In genomic region chr12:87671757-87672156, GRCh38 we compare ENCODE assay signal across 22 cellular contexts.
"Had no signal": no experiment of that assay in that cellular context is flagged by ENCODE, and none has a peak within 500 bp of the region (broad histone marks: within the 10 kb centered on the region; RNA-seq: fewer than 3 reads in every experiment).

No MANE protein-coding gene starts in this region.

- H3K27me3 Mint-ChIP-seq: activated CD4-positive, alpha-beta T cell treated with anti-CD3 and anti-CD28 coated beads for 36 hours; activated CD8-positive, alpha-beta T cell treated with anti-CD3 and anti-CD28 coated beads for 36 hours; activated naive CD8-positive, alpha-beta T cell treated with anti-CD3 and anti-CD28 coated beads, Interleukin-2, amount 50 U/mL, for 24 hours; activated T-helper 17 cell treated with anti-CD3 and anti-CD28 coated beads, Interleukin-2, amount 50 U/mL, for 72 hours; dendritic cell treated with granulocyte-macrophage colony-stimulating factor and Interleukin-4, amounts not matched to agents 40 ng/mL and 50 ng/mL, for 4 days had no signal

- ATAC-seq: activated CD4-positive, alpha-beta T cell treated with anti-CD3 and anti-CD28 coated beads for 36 hours; activated CD8-positive, alpha-beta T cell treated with anti-CD3 and anti-CD28 coated beads for 36 hours; activated naive CD8-positive, alpha-beta T cell treated with anti-CD3 and anti-CD28 coated beads, Interleukin-2, amount 50 U/mL, for 24 hours; activated T-helper 17 cell treated with anti-CD3 and anti-CD28 coated beads, Interleukin-2, amount 50 U/mL, for 72 hours; naive thymus-derived CD4-positive, alpha-beta T cell; WTC11 had no signal

- H3K4me3 ChIP-seq: esophagus squamous epithelium, neural progenitor cell, prostate gland, right atrium auricular region, vagina had no signal

- H3K4me2 ChIP-seq: neural progenitor cell had no signal

- DNase-seq: activated CD4-positive, alpha-beta T cell treated with anti-CD3 and anti-CD28 coated beads for 36 hours; activated CD8-positive, alpha-beta T cell treated with anti-CD3 and anti-CD28 coated beads for 36 hours; activated naive CD4-positive, alpha-beta T cell treated with anti-CD3 and anti-CD28 coated beads for 36 hours; activated naive CD8-positive, alpha-beta T cell treated with anti-CD3 and anti-CD28 coated beads, Interleukin-2, amount 50 U/mL, for 24 hours; activated T-cell treated with anti-CD3 and anti-CD28 coated beads, Interleukin-2, amount 50 U/mL, for 1 hour; aorta; effector CD8-positive, alpha-beta T cell; esophagus squamous epithelium; mesenchymal stem cell; naive thymus-derived CD4-positive, alpha-beta T cell; stimulated activated CD4-positive, alpha-beta T cell treated with anti-CD3 and anti-CD28 coated beads, Interleukin-2, amount 100 ng/mL, for 24 hours; stimulated activated naive CD4-positive, alpha-beta T cell treated with Interleukin-2 at 50 U/mL for 16 hours; trophoblast cell had no signal

- H3K36me3 Mint-ChIP-seq: naive thymus-derived CD4-positive, alpha-beta T cell; neural progenitor cell; WTC11 had no signal

- H3K4me1 ChIP-seq: esophagus squamous epithelium, neural progenitor cell, prostate gland, right atrium auricular region, vagina had no signal

- H3K9ac ChIP-seq: neural progenitor cell had no signal

- H3K4me3 Mint-ChIP-seq: activated CD4-positive, alpha-beta T cell treated with anti-CD3 and anti-CD28 coated beads for 36 hours; activated CD8-positive, alpha-beta T cell treated with anti-CD3 and anti-CD28 coated beads for 36 hours; activated naive CD4-positive, alpha-beta T cell treated with anti-CD3 and anti-CD28 coated beads for 36 hours; activated naive CD8-positive, alpha-beta T cell treated with anti-CD3 and anti-CD28 coated beads, Interleukin-2, amount 50 U/mL, for 24 hours; activated T-helper 17 cell treated with anti-CD3 and anti-CD28 coated beads, Interleukin-2, amount 50 U/mL, for 72 hours; dendritic cell treated with granulocyte-macrophage colony-stimulating factor and Interleukin-4, amounts not matched to agents 40 ng/mL and 50 ng/mL, for 4 days; naive thymus-derived CD4-positive, alpha-beta T cell; neural progenitor cell; T-helper 2 cell treated with Interferon-gamma antibody and Interleukin-4, amounts not matched to agents 5 μg/mL and 100 μg/mL, for 36 hours; WTC11 had no signal

- H2AFZ ChIP-seq: neural progenitor cell had no signal

- H3K4me1 Mint-ChIP-seq: activated CD4-positive, alpha-beta T cell treated with anti-CD3 and anti-CD28 coated beads for 36 hours; activated naive CD8-positive, alpha-beta T cell treated with anti-CD3 and anti-CD28 coated beads, Interleukin-2, amount 50 U/mL, for 24 hours; activated T-helper 17 cell treated with anti-CD3 and anti-CD28 coated beads, Interleukin-2, amount 50 U/mL, for 72 hours; naive thymus-derived CD4-positive, alpha-beta T cell; WTC11 had no signal

- H3K36me3 ChIP-seq: esophagus squamous epithelium, neural progenitor cell, prostate gland, right atrium auricular region, vagina had no signal

- H3K27ac Mint-ChIP-seq: activated CD4-positive, alpha-beta T cell treated with anti-CD3 and anti-CD28 coated beads for 36 hours; activated CD8-positive, alpha-beta T cell treated with anti-CD3 and anti-CD28 coated beads for 36 hours; activated naive CD4-positive, alpha-beta T cell treated with anti-CD3 and anti-CD28 coated beads for 36 hours; activated naive CD8-positive, alpha-beta T cell treated with anti-CD3 and anti-CD28 coated beads, Interleukin-2, amount 50 U/mL, for 24 hours; activated T-helper 17 cell treated with anti-CD3 and anti-CD28 coated beads, Interleukin-2, amount 50 U/mL, for 72 hours; dendritic cell treated with granulocyte-macrophage colony-stimulating factor and Interleukin-4, amounts not matched to agents 40 ng/mL and 50 ng/mL, for 4 days; naive thymus-derived CD4-positive, alpha-beta T cell; neural progenitor cell; T-helper 2 cell treated with Interferon-gamma antibody and Interleukin-4, amounts not matched to agents 5 μg/mL and 100 μg/mL, for 36 hours; WTC11 had no signal

- H3K27ac ChIP-seq: esophagus squamous epithelium, neural progenitor cell, prostate gland, right atrium auricular region, vagina had no signal

- H3K27me3 ChIP-seq: esophagus squamous epithelium, neural progenitor cell, right atrium auricular region, vagina had no signal

- H3K9me3 ChIP-seq: esophagus squamous epithelium, prostate gland, right atrium auricular region, vagina had no signal

- FAIRE-seq: TTC549 had no signal

- H3K9me3 Mint-ChIP-seq: activated CD8-positive, alpha-beta T cell treated with anti-CD3 and anti-CD28 coated beads for 36 hours; activated naive CD8-positive, alpha-beta T cell treated with anti-CD3 and anti-CD28 coated beads, Interleukin-2, amount 50 U/mL, for 24 hours; activated T-helper 17 cell treated with anti-CD3 and anti-CD28 coated beads, Interleukin-2, amount 50 U/mL, for 72 hours; dendritic cell treated with granulocyte-macrophage colony-stimulating factor and Interleukin-4, amounts not matched to agents 40 ng/mL and 50 ng/mL, for 4 days; neural progenitor cell; T-helper 2 cell treated with Interferon-gamma antibody and Interleukin-4, amounts not matched to agents 5 μg/mL and 100 μg/mL, for 36 hours had no signal
